In the genomic region with DNA sequence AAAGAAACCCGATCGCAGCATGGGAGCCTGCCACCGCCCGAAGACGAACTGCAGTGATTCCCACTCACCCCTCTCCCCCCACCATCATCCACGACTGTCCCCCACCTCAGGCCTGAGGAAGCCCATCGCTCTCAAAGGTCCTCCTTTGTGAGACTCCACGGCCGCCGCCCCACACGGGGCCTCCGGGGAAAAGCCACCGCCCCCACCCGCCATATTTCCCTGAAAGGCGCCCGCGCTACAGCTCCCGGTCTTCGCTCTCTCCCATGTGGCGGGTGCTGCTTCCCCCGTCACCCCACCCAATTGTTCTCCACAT, we compare ENCODE assay signal across 8 cellular contexts. TPM values are rescaled to one million over a fixed set of nuclear protein-coding genes. Genes with fewer than 3 reads are reported as not detected.
DNase-seq lines count a peak whose midpoint lies in the region; ATAC-seq and TF ChIP-seq lines count a peak whose summit lies in the region.

No MANE protein-coding gene starts in this region.

- no peaks in the 10 kb centered on the region for H3K27me3 ChIP-seq in cardiac muscle cell

- H3K4me3 ChIP-seq in cardiac muscle cell (peak overlapping the region; percentile 86), retinal pigment epithelial cell (ENCODE audit: low read length) (peak overlapping the region; percentile 99)

- H3K9me3 ChIP-seq in cardiac muscle cell (ENCODE audit: low read depth), result no peaks in the 10 kb centered on the region

- TF ChIP-seq CTCF in cardiac muscle cell (IDR thresholded peaks at IDR 0.05; ENCODE audit: low read depth, low read length), result no peak
- no peak for TF ChIP-seq CTCF in retinal pigment epithelial cell (conservative IDR thresholded peaks at IDR 0.05; ENCODE audit: low read depth, low read length)

- peak in 1 of 2 donors; percentile 60 for DNase-seq in activated T-cell treated with anti-CD3 and anti-CD28 coated beads, Interleukin-2, amount 50 U/mL, for 72 hours
- DNase-seq in cardiac muscle cell (ENCODE audit: low read depth in 1 of 2, low spot score in 1 of 2), result peak in 1 of 2 donors; percentile 62
- DNase-seq in retinal pigment epithelial cell (ENCODE audit: low read depth), result no peak
- no peak for DNase-seq in SKM-1 treated with dmso at 0.1 percent for 144 hours (lab: John Stamatoyannopoulos, UW; ENCODE audit: unreplicated experiment)
- no peak for DNase-seq in effector CD4-positive, alpha-beta T cell
- no peak for DNase-seq in NCI-H2171 (lab: John Stamatoyannopoulos, UW)

- H3K4me3 Mint-ChIP-seq in activated T-cell treated with anti-CD3 and anti-CD28 coated beads, Interleukin-2, amount 50 U/mL, for 72 hours, result peak overlapping the region; percentile 94 to 95

- peak overlapping the region; percentile 97 for H3K27ac Mint-ChIP-seq in activated T-cell treated with anti-CD3 and anti-CD28 coated beads, Interleukin-2, amount 50 U/mL, for 72 hours

- H3K9me3 Mint-ChIP-seq in activated T-cell treated with anti-CD3 and anti-CD28 coated beads, Interleukin-2, amount 50 U/mL, for 72 hours, result no peaks in the 10 kb centered on the region

- H3K4me1 Mint-ChIP-seq in activated T-cell treated with anti-CD3 and anti-CD28 coated beads, Interleukin-2, amount 50 U/mL, for 72 hours (ENCODE audit: low read depth), result peaks cover 43% of the 10 kb centered on the region

- ATAC-seq in GM19035 (IDR thresholded peaks at IDR 0.05; ENCODE audit: unreplicated experiment), result peak; percentile 20
- peak; percentile 18 for ATAC-seq in HG03039 (IDR thresholded peaks at IDR 0.05; ENCODE audit: unreplicated experiment)
- peak; percentile 23 to 25 for ATAC-seq in activated T-cell treated with anti-CD3 and anti-CD28 coated beads, Interleukin-2, amount 50 U/mL, for 72 hours (replicated peaks in 1 of 2)

- H3K27ac ChIP-seq in cardiac muscle cell, result peak overlapping the region; percentile 99

- H3K27me3 Mint-ChIP-seq in activated T-cell treated with anti-CD3 and anti-CD28 coated beads, Interleukin-2, amount 50 U/mL, for 72 hours (ENCODE audit: low read depth), result no peaks in the 10 kb centered on the region

- H3K36me3 ChIP-seq in cardiac muscle cell, result no peaks in the 10 kb centered on the region

- peaks cover 8% of the 10 kb centered on the region for H3K4me1 ChIP-seq in cardiac muscle cell (ENCODE audit: low read depth)

- peaks cover 9 to 31% of the 10 kb centered on the region in 2 donors for H3K36me3 Mint-ChIP-seq in activated T-cell treated with anti-CD3 and anti-CD28 coated beads, Interleukin-2, amount 50 U/mL, for 72 hours (ENCODE audit: insufficient read depth in 2 of 2)

RNA-seq across cellular contexts. Expression of gene YWHAE, which starts 0.7 kb away (rescaled TPM):
- 100 to 1,000 TPM; 328 to 339 TPM for total RNA-seq in activated T-cell treated with anti-CD3 and anti-CD28 coated beads, Interleukin-2, amount 50 U/mL, for 72 hours
- total RNA-seq in cardiac muscle cell, result 1,409 and 2,297 TPM in 2 replicates
- 658 and 685 TPM in 2 replicates for polyA plus RNA-seq in cardiac muscle cell

RNA-seq across cellular contexts. Expression of gene CRK, which starts 56.7 kb away (rescaled TPM):
- total RNA-seq in activated T-cell treated with anti-CD3 and anti-CD28 coated beads, Interleukin-2, amount 50 U/mL, for 72 hours, result 10 to 100 TPM; 18.7 to 22.9 TPM
- total RNA-seq in cardiac muscle cell, result 25.0 and 28.7 TPM in 2 replicates
- polyA plus RNA-seq in cardiac muscle cell, result 33.1 and 46.0 TPM in 2 replicates
